22 cellular contexts compared by ENCODE assay signal in genomic region chr2:54308782-54309181, GRCh38. TPM values are rescaled to one million over a fixed set of nuclear protein-coding genes. Genes with fewer than 3 reads are reported as not detected.
DNase-seq lines count a peak whose midpoint lies in the region; ATAC-seq and TF ChIP-seq lines count a peak whose summit lies in the region.
"Had no signal": no experiment of that assay in that cellular context is flagged by ENCODE, and none has a peak within 500 bp of the region (broad histone marks: within the 10 kb centered on the region; RNA-seq: fewer than 3 reads in every experiment).

No MANE protein-coding gene starts in this region.

- no peak overlapping the region for H3K23ac ChIP-seq in IMR-90 (ENCODE audit: low read depth, low read length)

- H3K4me2 ChIP-seq in IMR-90 (ENCODE audit: low read depth, low read length), result no peak overlapping the region
- H3K4me2 ChIP-seq: A549; BLaER1 treated with 17β-estradiol and CSF1 and Interleukin-3, amounts not matched to agents 10 nM and 100 nM had no signal

- H3K9me3 ChIP-seq in IMR-90 (ENCODE audit: control insufficient read depth, insufficient read depth, low read length) (no peaks in the 10 kb centered on the region), colonic mucosa (no peaks in the 10 kb centered on the region)
- H3K9me3 ChIP-seq: A549, BE2C, HAP-1 had no signal

- no peak overlapping the region for H2AK9ac ChIP-seq in IMR-90 (replicated peaks; ENCODE audit: low read depth, low read length, poor library complexity)

- intact Hi-C loops in IMR-90 (cut with micrococcal nuclease) (no loop called here), colonic mucosa (cut with DNase I) (no loop called here)

- ATAC-seq in IMR-90 (ENCODE audit: low read depth), result no peak
- ATAC-seq in foreskin keratinocyte, result no peak
- no peak for ATAC-seq in HG02870 (IDR thresholded peaks at IDR 0.05; ENCODE audit: unreplicated experiment)
- ATAC-seq: A549, GM12878 had no signal

- no peak overlapping the region for H4K91ac ChIP-seq in IMR-90 (ENCODE audit: insufficient read depth, low read depth, low read length)

- H4K20me1 ChIP-seq in IMR-90 (ENCODE audit: insufficient read depth, low read length), result no peaks in the 10 kb centered on the region
- H4K20me1 ChIP-seq: BLaER1 treated with 17β-estradiol and CSF1 and Interleukin-3, amounts not matched to agents 10 nM and 100 nM had no signal

- peaks cover 5% of the 10 kb centered on the region for H3K4me1 ChIP-seq in IMR-90 (ENCODE audit: control insufficient read depth, insufficient read depth, low read length)
- H3K4me1 ChIP-seq in foreskin keratinocyte, result peaks cover 18% of the 10 kb centered on the region
- no peaks in the 10 kb centered on the region for H3K4me1 ChIP-seq in colonic mucosa
- H3K4me1 ChIP-seq: A549, BE2C, HAP-1 had no signal

- no peak overlapping the region for H2AK5ac ChIP-seq in IMR-90 (ENCODE audit: low read depth, low read length)

- TF ChIP-seq CTCF in IMR-90 (conservative IDR thresholded peaks at IDR 0.05; ENCODE audit: low read depth, low read length), result no peak
- TF ChIP-seq CTCF in foreskin keratinocyte (conservative IDR thresholded peaks at IDR 0.05), result no peak
- no peak for TF ChIP-seq CTCF in mesothelial cell of epicardium (IDR thresholded peaks at IDR 0.05; ENCODE audit: unreplicated experiment)
- TF ChIP-seq CTCF in colonic mucosa (IDR thresholded peaks at IDR 0.05), result no peak

- POLR2A ChIA-PET in IMR-90 (lab: Charles Lee; ENCODE audit: unreplicated experiment), result no interaction called here

- no peak overlapping the region for H2BK15ac ChIP-seq in IMR-90 (ENCODE audit: low read depth, low read length)

- no peak for TF ChIP-seq POLR2A in IMR-90 (IDR thresholded peaks at IDR 0.05; ENCODE audit: low read depth, low read length)

- H3K4me3 ChIP-seq in IMR-90 (ENCODE audit: insufficient read depth, low read depth, low read length) (no peak overlapping the region), colonic mucosa (no peak overlapping the region)
- H3K4me3 ChIP-seq: A549; BLaER1 treated with 17β-estradiol and CSF1 and Interleukin-3, amounts not matched to agents 10 nM and 100 nM; GM12878; HAP-1 had no signal

- H2BK20ac ChIP-seq in IMR-90 (ENCODE audit: low read depth, low read length), result no peak overlapping the region

- H4K5ac ChIP-seq in IMR-90 (ENCODE audit: low read depth, low read length), result no peak overlapping the region

- TF ChIP-seq RAD21 in IMR-90 (IDR thresholded peaks at IDR 0.05; ENCODE audit: low read length), result no peak

- no peak overlapping the region for H3K18ac ChIP-seq in IMR-90 (ENCODE audit: low read depth, low read length)

- DNase-seq in IMR-90, result no peak
- no peak for DNase-seq in foreskin keratinocyte
- no peak for DNase-seq in mesothelial cell of epicardium (ENCODE audit: low spot score in 2 of 2, unreplicated experiment in 2 of 2)
- DNase-seq in GM19240 (ENCODE audit: insufficient read length, low spot score), result no peak
- DNase-seq in colonic mucosa, result no peak
- DNase-seq: 8988T; ACHN; AML-193; BE2C; CD4-positive, alpha-beta T cell; CD8-positive, alpha-beta memory T cell; DMS 273 treated with DMSO at 0.1 percent for 48 hours; DMS79; GDM1; GOT3; HFFc6 had no signal

- no TSS peak for BruUV-seq in IMR-90 (replicated peaks; lab: Mats Ljungman, UMichigan)

- 0 out of 2 replicates have a peak, but pooled peaks cover 3% of the 10 kb centered on the region for H3K9me1 ChIP-seq in IMR-90 (ENCODE audit: insufficient read depth, low read length)

- no peak overlapping the region for H2BK120ac ChIP-seq in IMR-90 (ENCODE audit: low read depth, low read length)

- dilution Hi-C loops in IMR-90 (cut with HindIII; ENCODE audit: low sequenced_read_pairs, unreplicated experiment), result no loop called here

- H3K4me3 Mint-ChIP-seq in mesothelial cell of epicardium, result no peak overlapping the region
- H3K4me3 Mint-ChIP-seq: CD14-positive monocyte; CD4-positive, alpha-beta T cell; CD8-positive, alpha-beta memory T cell; HFFc6 had no signal

- H2BK5ac ChIP-seq in IMR-90 (ENCODE audit: low read depth, low read length, poor library complexity, severe bottlenecking), result no peak overlapping the region

- H3K36me3 ChIP-seq in IMR-90 (ENCODE audit: control insufficient read depth, insufficient read depth, low read length), result no peaks in the 10 kb centered on the region
- H3K36me3 ChIP-seq in colonic mucosa, result no peaks in the 10 kb centered on the region
- H3K36me3 ChIP-seq: BE2C; BLaER1 treated with 17β-estradiol and CSF1 and Interleukin-3, amounts not matched to agents 10 nM and 100 nM; HAP-1 had no signal

- H3K27ac ChIP-seq in IMR-90 (ENCODE audit: insufficient read depth, low read length) (no peak overlapping the region), foreskin keratinocyte (peak overlapping the region; percentile 74), colonic mucosa (no peak overlapping the region)
- H3K27ac ChIP-seq: A549; BLaER1 treated with 17β-estradiol and CSF1 and Interleukin-3, amounts not matched to agents 10 nM and 100 nM had no signal

- peak overlapping the region; percentile 16 for H2AFZ ChIP-seq in IMR-90 (replicated peaks; ENCODE audit: low read length, poor library complexity)

- H3K4me1 Mint-ChIP-seq in mesothelial cell of epicardium, result peaks cover 13% of the 10 kb centered on the region
- H3K4me1 Mint-ChIP-seq: CD14-positive monocyte; CD8-positive, alpha-beta memory T cell had no signal

- H3K9ac ChIP-seq in IMR-90 (ENCODE audit: low read depth, low read length) (no peak overlapping the region), colonic mucosa (ENCODE audit: low read depth in 2 of 2, low read length in 2 of 2) (no peak overlapping the region)
- H3K9ac ChIP-seq: BLaER1 treated with 17β-estradiol and CSF1 and Interleukin-3, amounts not matched to agents 10 nM and 100 nM had no signal

- no peaks in the 10 kb centered on the region for H3K27me3 ChIP-seq in IMR-90 (ENCODE audit: control insufficient read depth, insufficient read depth, low read length)
- H3K27me3 ChIP-seq in foreskin keratinocyte, result no peaks in the 10 kb centered on the region
- H3K27me3 ChIP-seq in colonic mucosa, result no peaks in the 10 kb centered on the region
- H3K27me3 ChIP-seq: BE2C; BLaER1 treated with 17β-estradiol and CSF1 and Interleukin-3, amounts not matched to agents 10 nM and 100 nM had no signal

- H3K27ac Mint-ChIP-seq in mesothelial cell of epicardium, result peak overlapping the region; percentile 86
- H3K27ac Mint-ChIP-seq: CD14-positive monocyte; CD4-positive, alpha-beta T cell; CD8-positive, alpha-beta memory T cell; HFFc6 had no signal

- no peaks in the 10 kb centered on the region for H3K27me3 Mint-ChIP-seq in mesothelial cell of epicardium (ENCODE audit: low read depth)
- H3K27me3 Mint-ChIP-seq: CD4-positive, alpha-beta T cell; CD8-positive, alpha-beta memory T cell had no signal

- in situ Hi-C loops in IMR-90 (cut with MboI; ENCODE audit: low sequenced_read_pairs), result no loop called here

- CTCF ChIA-PET in IMR-90 (lab: Yijun Ruan, JAX), result interaction anchor here (1.4 kb wide), 1 partner anchor 13 kb away, joined by 3 read pairs; no protein-coding TSS in a partner anchor

- H3K79me1 ChIP-seq in IMR-90 (ENCODE audit: low read depth in 1 of 2, low read length in 2 of 2), result no peaks in the 10 kb centered on the region

- H4K8ac ChIP-seq in IMR-90 (ENCODE audit: low read depth in 2 of 2, low read length in 2 of 2), result no peak overlapping the region

- H3K9me3 Mint-ChIP-seq in mesothelial cell of epicardium, result no peaks in the 10 kb centered on the region
- H3K9me3 Mint-ChIP-seq: CD14-positive monocyte; CD4-positive, alpha-beta T cell; CD8-positive, alpha-beta memory T cell; HFFc6 had no signal

- no peaks in the 10 kb centered on the region for H3K36me3 Mint-ChIP-seq in mesothelial cell of epicardium
- H3K36me3 Mint-ChIP-seq: CD14-positive monocyte had no signal

- no peak overlapping the region for H3K4ac ChIP-seq in IMR-90 (ENCODE audit: low read depth, low read length)

- no peak overlapping the region for H3K56ac ChIP-seq in IMR-90 (ENCODE audit: extremely low read depth, insufficient read depth, low read length)

- H3K14ac ChIP-seq in IMR-90 (replicated peaks; ENCODE audit: low read depth, low read length), result no peak overlapping the region

- no CpG with 5 or more reads among the region's 2 CpGs for WGBS in IMR-90 (ENCODE audit: extremely low coverage in 2 of 2, insufficient read length in 1 of 2), 2 experiments

TF ChIP-seq in IMR-90, 13 proteins besides CTCF, POLR2A, EP300 and RAD21 (continues in another document):
- TF ChIP-seq CHD1 (IDR thresholded peaks at IDR 0.05; ENCODE audit: low read depth, low read length) (no peak), MXI1 (IDR thresholded peaks at IDR 0.05; ENCODE audit: borderline replicate concordance, low read depth, low read length) (no peak), RCOR1 (IDR thresholded peaks at IDR 0.05; ENCODE audit: insufficient replicate concordance, low read length) (no peak), FOS (IDR thresholded peaks at IDR 0.05; ENCODE audit: low read depth, low read length) (no peak), ELK1 (IDR thresholded peaks at IDR 0.05; ENCODE audit: borderline replicate concordance, low read depth, low read length) (no peak), NFE2L2 (IDR thresholded peaks at IDR 0.05; ENCODE audit: low read depth, low read length) (no peak), MAFK (IDR thresholded peaks at IDR 0.05; ENCODE audit: low read depth, low read length) (no peak), USF2 (IDR thresholded peaks at IDR 0.05; ENCODE audit: low read depth, low read length) (no peak), BHLHE40 (IDR thresholded peaks at IDR 0.05; ENCODE audit: low read depth, low read length) (no peak)

RNA-seq across cellular contexts. Expression of gene TSPYL6, which starts 52.8 kb away (rescaled TPM):
- total RNA-seq in IMR-90 (2012; rRNA removed), result not detected in 2 replicates
- not detected in 2 replicates for polyA plus RNA-seq in IMR-90 (2012; rRNA removed)
- not detected in 2 replicates for polyA plus RNA-seq in IMR-90 (2012; cell fraction: cytosol; rRNA removed)
- 0.02 TPM in 1 of 2 replicates, not detected in the other for polyA plus RNA-seq in IMR-90 (2012; cell fraction: nucleus; rRNA removed; ENCODE audit: low replicate concordance)
- total RNA-seq in foreskin keratinocyte, result not detected in 2 replicates
- polyA plus RNA-seq in foreskin keratinocyte, result not detected in 2 replicates
- not detected in 3 replicates for total RNA-seq in mesothelial cell of epicardium
- total RNA-seq in colonic mucosa, result not detected
- total RNA-seq: CD4-positive, alpha-beta T cell; CD8-positive, alpha-beta memory T cell; GM12878; HFFc6 had no signal
- polyA plus RNA-seq: A549; CD14-positive monocyte; CD8-positive, alpha-beta memory T cell; GM12878 had no signal
